ENCODE assay signal across 21 cellular contexts in the genomic region with DNA sequence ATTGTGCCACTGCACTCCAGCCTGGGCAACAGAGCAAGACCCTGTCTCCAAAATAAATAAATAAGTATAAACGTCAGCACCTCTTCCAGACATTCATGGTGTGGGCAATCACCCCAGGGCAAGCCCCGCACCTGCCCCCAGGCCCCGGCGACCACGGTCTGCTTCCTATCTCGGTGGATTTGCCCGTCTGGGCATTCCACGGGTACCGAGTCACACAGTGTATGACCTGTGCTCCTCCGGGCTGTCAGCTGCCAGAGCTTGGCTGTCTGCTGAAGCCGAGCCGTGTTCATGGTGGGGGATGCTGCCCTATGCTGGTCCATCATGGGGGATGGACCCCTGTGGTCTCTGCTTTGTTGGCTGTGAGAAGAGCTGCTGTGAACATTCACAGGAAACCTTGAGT. TPM values are rescaled to one million over a fixed set of nuclear protein-coding genes. Genes with fewer than 3 reads are reported as not detected.
A peak's percentile ranks its signal among the peaks of the same experiment; 100 is the strongest.
DNase-seq lines count a peak whose midpoint lies in the region; TF ChIP-seq lines count a peak whose summit lies in the region.
"Had no signal": no experiment of that assay in that cellular context is flagged by ENCODE, and none has a peak within 500 bp of the region (broad histone marks: within the 10 kb centered on the region; RNA-seq: fewer than 3 reads in every experiment).

No MANE protein-coding gene starts in this region.

- H3K4me3 ChIP-seq in MM.1S (ENCODE audit: low read length) (no peak overlapping the region), spleen (no peak overlapping the region), WERI-Rb-1 (ENCODE audit: low read depth, low read length) (no peak overlapping the region)
- H3K4me3 ChIP-seq: A549, heart right ventricle, upper lobe of right lung had no signal

- H3K27me3 Mint-ChIP-seq in activated T-cell treated with anti-CD3 and anti-CD28 coated beads, Interleukin-2, amount 50 U/mL, for 24 hours: no peaks in the 10 kb centered on the region

- H3K27ac ChIP-seq in MM.1S (ENCODE audit: low read length) (peak overlapping the region; percentile 40; the same call in 1 of the 2 replicates), spleen (peak overlapping the region in 4 of 8 donors; percentile 60 to 75 (median 62)), WERI-Rb-1 (no peak overlapping the region)
- H3K27ac ChIP-seq: A549, upper lobe of right lung had no signal

- peak overlapping the region; percentile 50 for H3K27ac Mint-ChIP-seq in activated T-cell treated with anti-CD3 and anti-CD28 coated beads, Interleukin-2, amount 50 U/mL, for 24 hours

- H3K4me3 Mint-ChIP-seq in activated T-cell treated with anti-CD3 and anti-CD28 coated beads, Interleukin-2, amount 50 U/mL, for 24 hours: no peak overlapping the region
- H3K4me3 Mint-ChIP-seq: CD8-positive, alpha-beta memory T cell had no signal

- H3K9me3 ChIP-seq in MM.1S (replicated peaks; ENCODE audit: insufficient read depth, low read length): no peaks in the 10 kb centered on the region
- H3K9me3 ChIP-seq in spleen: no peaks in the 10 kb centered on the region
- no peaks in the 10 kb centered on the region for H3K9me3 ChIP-seq in WERI-Rb-1 (ENCODE audit: severe bottlenecking)
- H3K9me3 ChIP-seq: A549, heart right ventricle, upper lobe of right lung had no signal

- intact Hi-C loops in spleen (cut with DNase I; ENCODE audit: low total_unique reads): no loop called here
- intact Hi-C loops in head of caudate nucleus (cut with DNase I): no loop called here

- 81 to 93% (median 87%) methylated on average over 10 to 12 of the region's 12 CpGs for WGBS in spleen, 5 donors

- H3K9ac ChIP-seq in MM.1S (ENCODE audit: low read length): no peak overlapping the region

- no peaks in the 10 kb centered on the region for H3K79me2 ChIP-seq in MM.1S (ENCODE audit: low read length)

- no peaks in the 10 kb centered on the region for H3K27me3 ChIP-seq in MM.1S (replicated peaks; ENCODE audit: insufficient read depth, low read length)
- H3K27me3 ChIP-seq in spleen (replicated peaks in 1 of 7): no peaks in the 10 kb centered on the region
- H3K27me3 ChIP-seq in WERI-Rb-1 (ENCODE audit: insufficient read depth, low read depth, severe bottlenecking): no peaks in the 10 kb centered on the region
- H3K27me3 ChIP-seq: heart right ventricle, upper lobe of right lung had no signal

- no peak overlapping the region for H2AFZ ChIP-seq in MM.1S (ENCODE audit: low read length)

- H3K36me3 Mint-ChIP-seq in activated T-cell treated with anti-CD3 and anti-CD28 coated beads, Interleukin-2, amount 50 U/mL, for 24 hours (ENCODE audit: low read depth): peaks cover 30% of the 10 kb centered on the region

- no peak overlapping the region for H3K4me2 ChIP-seq in MM.1S (ENCODE audit: low read depth, low read length)
- H3K4me2 ChIP-seq: A549 had no signal

- peaks cover 11% of the 10 kb centered on the region for H3K4me1 Mint-ChIP-seq in activated T-cell treated with anti-CD3 and anti-CD28 coated beads, Interleukin-2, amount 50 U/mL, for 24 hours (ENCODE audit: low read depth)

- TF ChIP-seq CTCF in MM.1S (IDR thresholded peaks at IDR 0.05; ENCODE audit: low read length) (no peak), spleen (IDR thresholded peaks at IDR 0.05 in 8 of 11, conservative IDR thresholded peaks at IDR 0.05 in 3 of 11) (no peak), WERI-Rb-1 (IDR thresholded peaks at IDR 0.05; ENCODE audit: low read depth, low read length) (no peak)

- H3K4me1 ChIP-seq in MM.1S (ENCODE audit: low read length) (peaks cover 15% of the 10 kb centered on the region), spleen (peaks cover 0 to 55% (median 25%) of the 10 kb centered on the region in 6 donors)
- H3K4me1 ChIP-seq: A549, upper lobe of right lung had no signal

- H3K36me3 ChIP-seq in MM.1S (replicated peaks; ENCODE audit: insufficient read depth, low read length) (no peaks in the 10 kb centered on the region), spleen (peaks cover 0 to 88% (median 18%) of the 10 kb centered on the region in 6 donors), WERI-Rb-1 (peaks cover 66% of the 10 kb centered on the region)

- TF ChIP-seq POLR2A in spleen (IDR thresholded peaks at IDR 0.05): no peak

- H4K20me1 ChIP-seq in MM.1S (ENCODE audit: insufficient read depth, low read length): no peaks in the 10 kb centered on the region

- no peaks in the 10 kb centered on the region for H3K9me2 ChIP-seq in MM.1S (replicated peaks; ENCODE audit: insufficient read depth, low read length)

- no peaks in the 10 kb centered on the region for H3K9me3 Mint-ChIP-seq in activated T-cell treated with anti-CD3 and anti-CD28 coated beads, Interleukin-2, amount 50 U/mL, for 24 hours
- H3K9me3 Mint-ChIP-seq: CD8-positive, alpha-beta memory T cell had no signal

- H3F3A ChIP-seq in MM.1S (ENCODE audit: insufficient read depth, low read length): no peaks in the 10 kb centered on the region

- no peak for DNase-seq in activated T-cell treated with anti-CD3 and anti-CD28 coated beads, Interleukin-2, amount 50 U/mL, for 24 hours
- DNase-seq in activated T-cell treated with anti-CD3 and anti-CD28 coated beads for 4 hours (no peak), MM.1S (no peak), glomerular visceral epithelial cell (ENCODE audit: extremely low spot score) (peak; percentile 60), spleen (peak; percentile 64), head of caudate nucleus (no peak), pons (ENCODE audit: low spot score) (no peak), WERI-Rb-1 (no peak)
- DNase-seq: activated CD4-positive, alpha-beta T cell treated with anti-CD3 and anti-CD28 coated beads for 48 hours; activated T-cell treated with anti-CD3 and anti-CD28 coated beads, Interleukin-2, amount 50 U/mL, for 48 hours; central memory CD4-positive, alpha-beta T cell; effector memory CD4-positive, alpha-beta T cell; heart right ventricle; NCI-H1092 treated with DMSO at 0.1 percent for 48 hours; NCI-H524 treated with DMSO at 0.1 percent for 48 hours; retina; SIG-M5; stimulated activated naive CD8-positive, alpha-beta T cell treated with anti-CD3 and anti-CD28 coated beads, Interleukin-15, Interleukin-2, amounts not matched to agents 100 U/mL and 50 U/mL, for 24 hours; upper lobe of right lung had no signal

RNA-seq across cellular contexts. Expression of gene CYBC1, which starts 15.4 kb away (rescaled TPM):
- 100 to 1,000 TPM; 225 to 333 (median 288) TPM for total RNA-seq in spleen
- 100 to 1,000 TPM; 105 to 192 (median 132) TPM for polyA plus RNA-seq in spleen

RNA-seq across cellular contexts. Expression of gene OGFOD3, which starts 16.7 kb away (rescaled TPM):
- 10 to 100 TPM; 21.3 to 28.1 (median 23.1) TPM for total RNA-seq in spleen
- 10 to 100 TPM; 10.3 to 17.9 (median 12.9) TPM for polyA plus RNA-seq in spleen

RNA-seq across cellular contexts. Expression of gene HEXD, which starts 17.0 kb away (rescaled TPM):
- total RNA-seq in spleen: 10 to 100 TPM; 62.3 to 88.0 (median 73.5) TPM
- 100 to 1,000 TPM in 2 of 3 donors, 10 to 100 TPM in 1; 86.3 to 272 (median 257) TPM for polyA plus RNA-seq in spleen

RNA-seq across cellular contexts. Expression of gene NARF, which starts 23.4 kb away (rescaled TPM):
- 100 to 1,000 TPM in 3 of 7 donors, 10 to 100 TPM in 4; 59.5 to 127 (median 93.0) TPM for total RNA-seq in spleen
- polyA plus RNA-seq in spleen: 100 to 1,000 TPM in 2 of 3 donors, 10 to 100 TPM in 1; 75.7 to 117 (median 116) TPM

Comparison
In these comparisons a context has a peak if more than half of its experiments do, and no peak if none do; other contexts are left out.
1. DNase-seq: peak in glomerular visceral epithelial cell (single experiment) and spleen (single experiment); none in activated T-cell treated with anti-CD3 and anti-CD28 coated beads, Interleukin-2, amount 50 U/mL, for 24 hours (single experiment), activated T-cell treated with anti-CD3 and anti-CD28 coated beads for 4 hours (single experiment), MM.1S (single experiment), head of caudate nucleus (0 of 42), pons (single experiment) and WERI-Rb-1 (single experiment).